Comparison of ENCODE assay signal across 9 cellular contexts in genomic region chr9:113591899-113592625, GRCh38.
DNase-seq lines count a peak whose midpoint lies in the region; ATAC-seq, FAIRE-seq and TF ChIP-seq lines count a peak whose summit lies in the region.
"Had no signal": no experiment of that assay in that cellular context is flagged by ENCODE, and none has a peak within 500 bp of the region (broad histone marks: within the 10 kb centered on the region; RNA-seq: fewer than 3 reads in every experiment).

No MANE protein-coding gene starts in this region.

- peaks cover 50% of the 10 kb centered on the region for H3K36me3 Mint-ChIP-seq in activated T-helper 2 cell treated with anti-CD3 and anti-CD28 coated beads, Interferon-gamma antibody, Interleukin-2, Interleukin-4, amounts not matched to agents 10 μg/mL and 5 μg/mL and 100 μg/mL, durations not matched to agents 14 hours and 24 hours and 36 hours (ENCODE audit: low read depth)
- H3K36me3 Mint-ChIP-seq in nephron (ENCODE audit: low read depth): peaks cover 17% of the 10 kb centered on the region

- peak overlapping the region; percentile 89 for H3K27ac ChIP-seq in BLaER1

- peaks cover 20% of the 10 kb centered on the region for H3K36me3 ChIP-seq in BLaER1

- no peak for FAIRE-seq in frontal cortex (lab: Jason Lieb, UNC)

- H3K9ac ChIP-seq in BLaER1: peak overlapping the region; percentile 90; the same call in 1 of the 2 replicates

- H3K4me3 ChIP-seq in BLaER1: no peak overlapping the region
- H3K4me3 ChIP-seq: prostate gland had no signal

- no peaks in the 10 kb centered on the region for H3K27me3 Mint-ChIP-seq in activated T-helper 2 cell treated with anti-CD3 and anti-CD28 coated beads, Interferon-gamma antibody, Interleukin-2, Interleukin-4, amounts not matched to agents 10 μg/mL and 5 μg/mL and 100 μg/mL, durations not matched to agents 14 hours and 24 hours and 36 hours (ENCODE audit: low read depth)
- H3K27me3 Mint-ChIP-seq in nephron (ENCODE audit: low read depth): peaks cover 4% of the 10 kb centered on the region

- ATAC-seq in GM21515 (IDR thresholded peaks at IDR 0.05; ENCODE audit: unreplicated experiment): peak; percentile 3
- ATAC-seq in HG03460 (IDR thresholded peaks at IDR 0.05; ENCODE audit: unreplicated experiment): no peak

- no peak for DNase-seq in activated T-helper 2 cell treated with anti-CD3 and anti-CD28 coated beads, Interferon-gamma antibody, Interleukin-2, Interleukin-4, amounts not matched to agents 10 μg/mL and 5 μg/mL and 100 μg/mL, durations not matched to agents 14 hours and 24 hours and 36 hours (ENCODE audit: low spot score)
- DNase-seq in frontal cortex (ENCODE audit: low spot score in 2 of 2) (no peak), AG08395 (ENCODE audit: low spot score) (no peak), NCI-H1694 treated with DMSO at 0.1 percent for 48 hours (lab: John Stamatoyannopoulos, UW) (no peak)

- TF ChIP-seq CTCF in nephron (IDR thresholded peaks at IDR 0.05; ENCODE audit: unreplicated experiment in 3 of 3): no peak

- H3K4me3 Mint-ChIP-seq in activated T-helper 2 cell treated with anti-CD3 and anti-CD28 coated beads, Interferon-gamma antibody, Interleukin-2, Interleukin-4, amounts not matched to agents 10 μg/mL and 5 μg/mL and 100 μg/mL, durations not matched to agents 14 hours and 24 hours and 36 hours (ENCODE audit: low read depth): no peak overlapping the region
- H3K4me3 Mint-ChIP-seq in nephron: peak overlapping the region; percentile 46 to 72 (median 49)

- H3K27ac Mint-ChIP-seq in activated T-helper 2 cell treated with anti-CD3 and anti-CD28 coated beads, Interferon-gamma antibody, Interleukin-2, Interleukin-4, amounts not matched to agents 10 μg/mL and 5 μg/mL and 100 μg/mL, durations not matched to agents 14 hours and 24 hours and 36 hours: peak overlapping the region; percentile 93
- peak overlapping the region; percentile 72 to 83 (median 78) for H3K27ac Mint-ChIP-seq in nephron

- H3K27me3 ChIP-seq in BLaER1: no peaks in the 10 kb centered on the region

- intact Hi-C loops in activated T-helper 2 cell treated with anti-CD3 and anti-CD28 coated beads, Interferon-gamma antibody, Interleukin-2, Interleukin-4, amounts not matched to agents 10 μg/mL and 5 μg/mL and 100 μg/mL, durations not matched to agents 14 hours and 24 hours and 36 hours (cut with micrococcal nuclease): loop anchor here (1.0 to 2.0 kb wide), 3 partner anchors 10 to 145 kb away; no protein-coding TSS in a partner anchor

- H3K9me3 ChIP-seq in BLaER1: no peaks in the 10 kb centered on the region
- H3K9me3 ChIP-seq: prostate gland had no signal

- H3K4me2 ChIP-seq in BLaER1: peak overlapping the region; percentile 99

- H3K4me1 Mint-ChIP-seq in activated T-helper 2 cell treated with anti-CD3 and anti-CD28 coated beads, Interferon-gamma antibody, Interleukin-2, Interleukin-4, amounts not matched to agents 10 μg/mL and 5 μg/mL and 100 μg/mL, durations not matched to agents 14 hours and 24 hours and 36 hours (ENCODE audit: low read depth): peaks cover 39% of the 10 kb centered on the region
- peaks cover 46% of the 10 kb centered on the region for H3K4me1 Mint-ChIP-seq in nephron

- H3K9me3 Mint-ChIP-seq in activated T-helper 2 cell treated with anti-CD3 and anti-CD28 coated beads, Interferon-gamma antibody, Interleukin-2, Interleukin-4, amounts not matched to agents 10 μg/mL and 5 μg/mL and 100 μg/mL, durations not matched to agents 14 hours and 24 hours and 36 hours: no peaks in the 10 kb centered on the region
- H3K9me3 Mint-ChIP-seq in nephron: no peaks in the 10 kb centered on the region

- H3K4me1 ChIP-seq in BLaER1: peaks cover 90% of the 10 kb centered on the region

- H4K20me1 ChIP-seq in BLaER1: peaks cover 7% of the 10 kb centered on the region
